In the genomic region with DNA sequence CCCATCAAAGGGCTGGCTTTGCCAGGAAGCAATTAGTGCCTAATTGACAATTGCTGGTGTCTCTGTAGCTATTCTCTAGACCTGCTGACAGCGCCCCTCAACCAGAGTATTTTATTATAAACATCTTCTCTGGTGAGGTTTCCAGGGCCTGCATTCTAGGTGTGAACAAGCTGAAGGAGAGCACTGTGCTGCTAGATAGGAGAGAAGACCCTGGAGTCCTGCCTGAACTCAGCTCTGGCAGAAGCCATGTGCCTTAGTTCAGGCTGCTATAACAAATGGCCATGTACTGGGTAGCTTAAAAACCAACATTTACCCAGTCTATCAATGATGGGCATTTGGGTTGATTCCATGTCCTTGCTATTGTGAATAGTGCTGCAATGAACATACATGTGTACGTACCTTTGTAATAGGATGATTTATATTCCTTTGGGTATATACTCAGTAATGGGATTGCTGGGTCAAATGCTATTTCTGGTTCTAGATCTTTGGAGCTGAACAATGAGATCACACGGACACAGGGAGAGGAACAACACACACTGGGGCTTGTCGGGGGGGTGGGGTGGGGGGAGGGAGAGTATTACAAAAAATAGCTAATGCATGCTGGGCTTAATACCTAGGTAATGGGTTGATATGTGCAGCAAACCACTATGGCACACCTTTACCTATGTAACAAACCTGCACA, we compare ENCODE assay signal across 22 cellular contexts.
"Had no signal": no experiment of that assay in that cellular context is flagged by ENCODE, and none has a peak within 500 bp of the region (broad histone marks: within the 10 kb centered on the region; RNA-seq: fewer than 3 reads in every experiment).

No MANE protein-coding gene starts in this region.

- DNase-seq: effector CD4-positive, alpha-beta T cell; endodermal cell; erythroblast; foreskin melanocyte; head of caudate nucleus; kidney; left colon; mammary epithelial cell; natural killer cell; posterior cingulate gyrus; sigmoid colon; stimulated activated CD4-positive, alpha-beta T cell treated with anti-CD3 and anti-CD28 coated beads, Interleukin-2, amount 100 ng/mL, for 24 hours; stimulated activated CD4-positive, alpha-beta T cell treated with anti-CD3 and anti-CD28 coated beads, Interleukin-4, amount 100 ng/mL, for 4 hours; stimulated activated naive B cell treated with anti-CD40 and anti-IgM and Interleukin-4, amounts not matched to agents 10 μg/mL and 1 μg/mL and 100 μg/mL, for 72 hours; stimulated activated naive CD8-positive, alpha-beta T cell treated with anti-CD3 and anti-CD28 coated beads, Interleukin-15, amount 100 ng/mL, for 72 hours; testis; trophoblast cell had no signal

- H3K4me3 ChIP-seq: coronary artery, hepatocyte, sigmoid colon, skin epidermis, testis had no signal

- H3K36me3 Mint-ChIP-seq: mesothelial cell of epicardium; natural killer cell; stimulated activated naive B cell treated with anti-CD40 and anti-IgM and Interleukin-4, amounts not matched to agents 10 μg/mL and 1 μg/mL and 100 μg/mL, for 72 hours had no signal

- H3K27me3 Mint-ChIP-seq: stimulated activated naive B cell treated with anti-CD40 and anti-IgM and Interleukin-4, amounts not matched to agents 10 μg/mL and 1 μg/mL and 100 μg/mL, for 72 hours; stimulated activated naive CD8-positive, alpha-beta T cell treated with anti-CD3 and anti-CD28 coated beads, Interleukin-15, amount 100 ng/mL, for 72 hours had no signal

- H3K27ac ChIP-seq: coronary artery, hepatocyte, skin epidermis, testis had no signal

- H3K9me3 ChIP-seq: sigmoid colon, testis had no signal

- H3K4me1 Mint-ChIP-seq: mesothelial cell of epicardium; natural killer cell; neural crest cell; stimulated activated naive B cell treated with anti-CD40 and anti-IgM and Interleukin-4, amounts not matched to agents 10 μg/mL and 1 μg/mL and 100 μg/mL, for 72 hours; stimulated activated naive CD8-positive, alpha-beta T cell treated with anti-CD3 and anti-CD28 coated beads, Interleukin-15, amount 100 ng/mL, for 72 hours had no signal

- H3K27ac Mint-ChIP-seq: endodermal cell; mesothelial cell of epicardium; natural killer cell; stimulated activated naive B cell treated with anti-CD40 and anti-IgM and Interleukin-4, amounts not matched to agents 10 μg/mL and 1 μg/mL and 100 μg/mL, for 72 hours; stimulated activated naive CD8-positive, alpha-beta T cell treated with anti-CD3 and anti-CD28 coated beads, Interleukin-15, amount 100 ng/mL, for 72 hours had no signal

- ATAC-seq: left colon; natural killer cell; stimulated activated naive B cell treated with anti-CD40 and anti-IgM and Interleukin-4, amounts not matched to agents 10 μg/mL and 1 μg/mL and 100 μg/mL, for 72 hours; stimulated activated naive CD8-positive, alpha-beta T cell treated with anti-CD3 and anti-CD28 coated beads, Interleukin-15, amount 100 ng/mL, for 72 hours had no signal

- H3K27me3 ChIP-seq: hepatocyte, sigmoid colon, testis had no signal

- H3K36me3 ChIP-seq: sigmoid colon had no signal

- H3K4me1 ChIP-seq: testis had no signal

- H3K4me3 Mint-ChIP-seq: endodermal cell; mesothelial cell of epicardium; natural killer cell; neural crest cell; stimulated activated naive B cell treated with anti-CD40 and anti-IgM and Interleukin-4, amounts not matched to agents 10 μg/mL and 1 μg/mL and 100 μg/mL, for 72 hours; stimulated activated naive CD8-positive, alpha-beta T cell treated with anti-CD3 and anti-CD28 coated beads, Interleukin-15, amount 100 ng/mL, for 72 hours had no signal

- H3K9me3 Mint-ChIP-seq: endodermal cell; mesothelial cell of epicardium; natural killer cell; stimulated activated naive B cell treated with anti-CD40 and anti-IgM and Interleukin-4, amounts not matched to agents 10 μg/mL and 1 μg/mL and 100 μg/mL, for 72 hours; stimulated activated naive CD8-positive, alpha-beta T cell treated with anti-CD3 and anti-CD28 coated beads, Interleukin-15, amount 100 ng/mL, for 72 hours had no signal
